In genomic region chr20:21840991-21841390, GRCh38 we compare ENCODE assay signal across 24 cellular contexts.
"Had no signal": no experiment of that assay in that cellular context is flagged by ENCODE, and none has a peak within 500 bp of the region (broad histone marks: within the 10 kb centered on the region; RNA-seq: fewer than 3 reads in every experiment).

No MANE protein-coding gene starts in this region.

- H3K9ac ChIP-seq: neural progenitor cell had no signal

- H3K9me3 ChIP-seq: colonic mucosa, gastroesophageal sphincter, lower lobe of right lung, ovary, tibial nerve, upper lobe of right lung, vagina had no signal

- H2AFZ ChIP-seq: neural progenitor cell had no signal

- H3K4me1 Mint-ChIP-seq: immature natural killer cell, memory B cell, neural progenitor cell had no signal

- H3K27ac ChIP-seq: colonic mucosa, gastroesophageal sphincter, left ventricle myocardium inferior, lower lobe of right lung, neural progenitor cell, ovary, tibial nerve, upper lobe of right lung, vagina had no signal

- H3K27ac Mint-ChIP-seq: immature natural killer cell; memory B cell; natural killer cell treated with Interleukin-12 subunit alpha and Interleukin-12 subunit beta and Interleukin-15 and Interleukin-18, amount 100 ng/mL, for 72 hours; progenitor cell of endocrine pancreas had no signal

- H3K4me2 ChIP-seq: neural progenitor cell had no signal

- H3K27me3 Mint-ChIP-seq: memory B cell; natural killer cell treated with Interleukin-12 subunit alpha and Interleukin-12 subunit beta and Interleukin-15 and Interleukin-18, amount 100 ng/mL, for 72 hours had no signal

- H3K9me3 Mint-ChIP-seq: neural progenitor cell had no signal

- H3K4me1 ChIP-seq: colonic mucosa, gastroesophageal sphincter, left ventricle myocardium inferior, lower lobe of right lung, neural progenitor cell, tibial nerve, upper lobe of right lung, vagina had no signal

- H3K36me3 ChIP-seq: colonic mucosa, gastroesophageal sphincter, left ventricle myocardium inferior, lower lobe of right lung, neural progenitor cell, ovary, tibial nerve, upper lobe of right lung, vagina had no signal

- H3K4me3 ChIP-seq: colonic mucosa, gastroesophageal sphincter, left ventricle myocardium inferior, lower lobe of right lung, neural progenitor cell, ovary, tibial nerve, upper lobe of right lung, vagina had no signal

- DNase-seq: colonic mucosa; dermis blood vessel endothelial cell; erythroblast; glutamatergic neuron; immature natural killer cell; kidney; left cardiac atrium; left ventricle myocardium inferior; lower lobe of right lung; midbrain; nucleus accumbens; ovary; right cardiac atrium; small intestine; stimulated activated CD4-positive, alpha-beta T cell treated with anti-CD3 and anti-CD28 coated beads, Interleukin-12 subunit alpha, Interleukin-12 subunit beta, amount 100 ng/mL, for 4 hours; stimulated activated naive CD4-positive, alpha-beta T cell treated with Interleukin-2 at 50 U/mL for 16 hours; upper lobe of right lung had no signal

- H3K27me3 ChIP-seq: colonic mucosa, gastroesophageal sphincter, neural progenitor cell, ovary, tibial nerve, upper lobe of right lung, vagina had no signal

- H3K36me3 Mint-ChIP-seq: immature natural killer cell; memory B cell; natural killer cell treated with Interleukin-12 subunit alpha and Interleukin-12 subunit beta and Interleukin-15 and Interleukin-18, amount 100 ng/mL, for 72 hours; neural progenitor cell had no signal

- H3K4me3 Mint-ChIP-seq: immature natural killer cell; memory B cell; natural killer cell treated with Interleukin-12 subunit alpha and Interleukin-12 subunit beta and Interleukin-15 and Interleukin-18, amount 100 ng/mL, for 72 hours had no signal
